In genomic region chr2:54589038-54589339, GRCh38 we compare ENCODE assay signal across 10 cellular contexts.
A peak's percentile ranks its signal among the peaks of the same experiment; 100 is the strongest.
DNase-seq lines count a peak whose midpoint lies in the region; FAIRE-seq and TF ChIP-seq lines count a peak whose summit lies in the region.
"Had no signal": no experiment of that assay in that cellular context is flagged by ENCODE, and none has a peak within 500 bp of the region (broad histone marks: within the 10 kb centered on the region; RNA-seq: fewer than 3 reads in every experiment).

No MANE protein-coding gene starts in this region.

- no TSS peak for BruUV-seq in PC-9 (replicated peaks; lab: Mats Ljungman, UMichigan)

- H3K9me3 ChIP-seq in PC-9 (ENCODE audit: insufficient read depth, low read depth): no peaks in the 10 kb centered on the region
- H3K9me3 ChIP-seq in small intestine (ENCODE audit: control insufficient read depth, low read depth): no peaks in the 10 kb centered on the region

- no peaks in the 10 kb centered on the region for H3K9me3 Mint-ChIP-seq in T-helper 1 cell treated with Interleukin-12 subunit alpha and Interleukin-12 subunit beta and Interleukin-4 antibody, amounts not matched to agents 30 μg/mL and 1 μg/mL, for 36 hours
- H3K9me3 Mint-ChIP-seq in endothelial cell (ENCODE audit: unreplicated experiment): no peaks in the 10 kb centered on the region

- peaks cover 99% of the 10 kb centered on the region for H3K79me2 ChIP-seq in PC-9 (ENCODE audit: low read depth)

- H3F3A ChIP-seq in PC-9 (ENCODE audit: insufficient read depth, low read depth): peaks cover 20% of the 10 kb centered on the region

- H3K4me1 ChIP-seq in PC-9 (replicated peaks; ENCODE audit: insufficient read depth) (peaks cover 33% of the 10 kb centered on the region), small intestine (ENCODE audit: control insufficient read depth in 2 of 2, insufficient read depth in 1 of 2, low read depth in 1 of 2, low read length in 1 of 2) (peaks cover 21 to 29% of the 10 kb centered on the region in 2 donors)

- no peaks in the 10 kb centered on the region for H3K9me2 ChIP-seq in PC-9 (ENCODE audit: insufficient read depth)

- H3K4me1 Mint-ChIP-seq in T-helper 1 cell treated with Interleukin-12 subunit alpha and Interleukin-12 subunit beta and Interleukin-4 antibody, amounts not matched to agents 30 μg/mL and 1 μg/mL, for 36 hours (ENCODE audit: low read depth): peaks cover 73% of the 10 kb centered on the region
- H3K4me1 Mint-ChIP-seq in endothelial cell (ENCODE audit: unreplicated experiment): peaks cover 74% of the 10 kb centered on the region

- peak overlapping the region; percentile 80 for H3K27ac Mint-ChIP-seq in T-helper 1 cell treated with Interleukin-12 subunit alpha and Interleukin-12 subunit beta and Interleukin-4 antibody, amounts not matched to agents 30 μg/mL and 1 μg/mL, for 36 hours
- H3K27ac Mint-ChIP-seq in endothelial cell (ENCODE audit: unreplicated experiment): peak overlapping the region; percentile 96

- intact Hi-C loops in PC-9 (cut with micrococcal nuclease; ENCODE audit: unreplicated experiment): no loop called here

- peak overlapping the region; percentile 44 for H3K27ac ChIP-seq in PC-9
- H3K27ac ChIP-seq in small intestine (ENCODE audit: low read depth in 1 of 2, low read length in 1 of 2): peak overlapping the region; percentile 8 to 88
- H3K27ac ChIP-seq: 22Rv1 had no signal

- WGBS in small intestine, 3 donors: 71 to 79% (median 74%) methylated on average over 4 of the region's 4 CpGs

- peak overlapping the region; percentile 46 for H3K4me2 ChIP-seq in PC-9

- TF ChIP-seq CTCF in PC-9 (conservative IDR thresholded peaks at IDR 0.05) (no peak), endothelial cell (IDR thresholded peaks at IDR 0.05; ENCODE audit: unreplicated experiment) (no peak)

- no peak for FAIRE-seq in small intestine (lab: Jason Lieb, UNC)

- peaks cover 4% of the 10 kb centered on the region; the same call in 1 of the 2 replicates for H3K36me3 ChIP-seq in PC-9 (ENCODE audit: low read depth)
- H3K36me3 ChIP-seq in small intestine (ENCODE audit: control insufficient read depth in 2 of 2, insufficient read depth in 2 of 2, low read length in 2 of 2): no peaks in the 10 kb centered on the region

- POLR2A ChIA-PET in PC-9 (lab: Charles Lee; ENCODE audit: unreplicated experiment): no interaction called here

- H3K4me3 ChIP-seq in PC-9 (no peak overlapping the region), small intestine (ENCODE audit: low read depth in 1 of 2, low read length in 2 of 2) (no peak overlapping the region)

- peaks cover 15% of the 10 kb centered on the region for H4K20me1 ChIP-seq in PC-9 (ENCODE audit: insufficient read depth)

- no peaks in the 10 kb centered on the region for H3K27me3 Mint-ChIP-seq in T-helper 1 cell treated with Interleukin-12 subunit alpha and Interleukin-12 subunit beta and Interleukin-4 antibody, amounts not matched to agents 30 μg/mL and 1 μg/mL, for 36 hours (ENCODE audit: low read depth)
- peaks cover 21% of the 10 kb centered on the region for H3K27me3 Mint-ChIP-seq in endothelial cell (ENCODE audit: unreplicated experiment)

- H3K27me3 ChIP-seq in PC-9 (ENCODE audit: insufficient read depth, low read depth) (no peaks in the 10 kb centered on the region), small intestine (ENCODE audit: control insufficient read depth in 2 of 2, insufficient read depth in 2 of 2, low read length in 2 of 2) (no peaks in the 10 kb centered on the region)

- H3K36me3 Mint-ChIP-seq in T-helper 1 cell treated with Interleukin-12 subunit alpha and Interleukin-12 subunit beta and Interleukin-4 antibody, amounts not matched to agents 30 μg/mL and 1 μg/mL, for 36 hours (ENCODE audit: low read depth): peaks cover 25% of the 10 kb centered on the region
- peaks cover 26% of the 10 kb centered on the region for H3K36me3 Mint-ChIP-seq in endothelial cell (ENCODE audit: low read depth, unreplicated experiment)

- DNase-seq in T-helper 1 cell: no peak
- no peak for DNase-seq in PC-9
- DNase-seq in endothelial cell (ENCODE audit: low spot score): no peak
- DNase-seq in small intestine: no peak
- DNase-seq in stimulated activated CD4-positive, alpha-beta T cell treated with anti-CD3 and anti-CD28 coated beads, Interleukin-4, amount 100 ng/mL, for 1 hour: no peak
- DNase-seq in iPS-NIHi11 (ENCODE audit: low spot score): no peak
- no peak for DNase-seq in AG08396 (ENCODE audit: low spot score)
- DNase-seq: Karpas-422 had no signal

- no peak overlapping the region for H2AFZ ChIP-seq in PC-9

- H3K4me3 Mint-ChIP-seq in T-helper 1 cell treated with Interleukin-12 subunit alpha and Interleukin-12 subunit beta and Interleukin-4 antibody, amounts not matched to agents 30 μg/mL and 1 μg/mL, for 36 hours: peak overlapping the region; percentile 47
- H3K4me3 Mint-ChIP-seq in endothelial cell (ENCODE audit: unreplicated experiment): peak overlapping the region; percentile 78

- CTCF ChIA-PET in PC-9 (lab: Charles Lee): no interaction called here
